In the genomic region with DNA sequence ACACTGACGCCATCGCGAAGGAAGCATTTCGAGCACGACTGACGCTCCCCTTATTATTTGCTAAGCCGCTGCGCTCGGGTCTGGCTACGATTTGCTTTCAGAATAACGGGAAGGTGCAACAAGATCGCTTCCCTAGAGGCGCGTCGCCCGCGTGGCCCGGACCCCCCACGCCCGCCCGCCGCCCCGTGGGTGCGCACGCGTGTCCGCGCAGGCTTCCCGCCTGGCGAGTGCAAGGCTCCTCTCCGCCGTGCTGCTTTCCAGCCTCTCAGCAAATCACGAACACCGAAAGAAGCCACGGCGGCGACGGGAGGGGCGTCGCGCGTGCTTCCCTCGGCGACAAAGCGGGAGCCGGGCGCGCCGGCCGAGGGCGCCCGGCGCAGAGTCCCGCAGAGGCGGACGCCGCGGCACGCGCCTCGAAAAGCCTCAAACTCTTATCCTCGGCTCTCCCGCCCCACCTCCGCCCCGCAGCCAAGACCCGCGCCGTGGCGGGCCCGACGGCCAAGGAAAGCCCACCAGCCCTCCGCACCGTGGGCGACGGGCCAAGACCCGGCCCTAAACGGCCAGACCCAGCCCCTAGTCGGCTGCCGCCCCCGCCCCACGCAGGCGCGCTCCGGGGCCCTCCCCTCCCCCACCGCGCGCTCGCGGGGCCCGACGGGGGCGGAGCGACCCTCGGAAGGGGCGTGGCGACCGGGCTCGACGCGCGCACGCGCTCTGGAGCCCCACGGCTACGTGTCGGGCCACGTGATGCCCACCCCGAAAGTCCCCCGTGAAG, we compare ENCODE assay signal across 1 cellular context.
TF ChIP-seq lines count a peak whose summit lies in the region.

No MANE protein-coding gene starts in this region.

TF ChIP-seq in K562, 482 proteins besides CTCF, POLR2A, EP300 and RAD21 (continued from another document and continues in another):
- TF ChIP-seq, protein P1, sequence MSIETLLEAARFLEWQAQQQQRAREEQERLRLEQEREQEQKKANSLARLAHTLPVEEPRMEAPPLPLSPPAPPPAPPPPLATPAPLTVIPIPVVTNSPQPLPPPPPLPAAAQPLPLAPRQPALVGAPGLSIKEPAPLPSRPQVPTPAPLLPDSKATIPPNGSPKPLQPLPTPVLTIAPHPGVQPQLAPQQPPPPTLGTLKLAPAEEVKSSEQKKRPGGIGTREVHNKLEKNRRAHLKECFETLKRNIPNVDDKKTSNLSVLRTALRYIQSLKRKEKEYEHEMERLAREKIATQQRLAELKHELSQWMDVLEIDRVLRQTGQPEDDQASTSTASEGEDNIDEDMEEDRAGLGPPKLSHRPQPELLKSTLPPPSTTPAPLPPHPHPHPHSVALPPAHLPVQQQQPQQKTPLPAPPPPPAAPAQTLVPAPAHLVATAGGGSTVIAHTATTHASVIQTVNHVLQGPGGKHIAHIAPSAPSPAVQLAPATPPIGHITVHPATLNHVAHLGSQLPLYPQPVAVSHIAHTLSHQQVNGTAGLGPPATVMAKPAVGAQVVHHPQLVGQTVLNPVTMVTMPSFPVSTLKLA (conservative IDR thresholded peaks at IDR 0.05), result peak; percentile 81 to 83
- TF ChIP-seq NBN (IDR thresholded peaks at IDR 0.05; ENCODE audit: low read depth) (no peak), E2F3 (CRISPR knock-in tag; IDR thresholded peaks at IDR 0.05) (peak; percentile 86), MTA1 (IDR thresholded peaks at IDR 0.05; ENCODE audit: borderline replicate concordance) (peak; percentile 83), FOSL1 (tag; conservative IDR thresholded peaks at IDR 0.05) (peak; percentile 56; the same call in 1 of the 2 replicates), REST (CRISPR knock-in tag; IDR thresholded peaks at IDR 0.05; ENCODE audit: low read depth) (peak; percentile 87), KLF13 (tag; IDR thresholded peaks at IDR 0.05; ENCODE audit: borderline replicate concordance, low read depth) (0 out of 2 replicates have a peak, but pooled peaks have one; percentile 31), AFF4 (CRISPR knock-in tag; IDR thresholded peaks at IDR 0.05) (0 out of 2 replicates have a peak, but pooled peaks have one; percentile 24), TOE1 (IDR thresholded peaks at IDR 0.05; ENCODE audit: borderline replicate concordance) (no peak), TOE1 (CRISPR knock-in tag; IDR thresholded peaks at IDR 0.05; ENCODE audit: borderline replicate concordance, low read depth) (0 out of 2 replicates have a peak, but pooled peaks have one; percentile 46), ARID1B (IDR thresholded peaks at IDR 0.05) (no peak), POLR2B (IDR thresholded peaks at IDR 0.05; ENCODE audit: low read depth, partially characterized antibody) (peak; percentile 55), ZNF217 (CRISPR knock-in tag; IDR thresholded peaks at IDR 0.05) (peak; percentile 80; the same call in 1 of the 2 replicates), KDM5B (IDR thresholded peaks at IDR 0.05; ENCODE audit: insufficient replicate concordance, low read depth, low read length) (peak; percentile 67), SAFB (IDR thresholded peaks at IDR 0.05; ENCODE audit: borderline replicate concordance, low read depth, low read length) (peak; percentile 100), FOXA1 (IDR thresholded peaks at IDR 0.05; ENCODE audit: borderline replicate concordance) (no peak), SIN3B (IDR thresholded peaks at IDR 0.05; ENCODE audit: low read depth) (peak; percentile 20; the same call in 1 of the 2 replicates), CHD2 (IDR thresholded peaks at IDR 0.05; ENCODE audit: low read depth, low read length) (peak; percentile 57), PTRF (tag; IDR thresholded peaks at IDR 0.05) (no peak), TRIM28 (IDR thresholded peaks at IDR 0.05) (no peak), GATAD2A (IDR thresholded peaks at IDR 0.05) (peak; percentile 98), KDM4B (IDR thresholded peaks at IDR 0.05; ENCODE audit: borderline replicate concordance in 2 of 2, low read depth in 1 of 2) (0 out of 4 replicates have a peak, but pooled peaks of 1 of the 2 experiments have one; percentile 21), RBBP5 (IDR thresholded peaks at IDR 0.05; ENCODE audit: borderline replicate concordance, insufficient read depth, low read length, poor library complexity, severe bottlenecking) (peak; percentile 74), ATF7 (IDR thresholded peaks at IDR 0.05) (peak; percentile 74), HDAC1 (IDR thresholded peaks at IDR 0.05) (peak in 1 of 2 experiments; percentile 74; a peak in 1 of 4 replicates), ZNF232 (CRISPR knock-in tag; IDR thresholded peaks at IDR 0.05) (peak; percentile 79; the same call in 1 of the 2 replicates), NR2C1 (IDR thresholded peaks at IDR 0.05) (no peak), NR2C1 (tag; IDR thresholded peaks at IDR 0.05) (no peak), ZBTB2 (IDR thresholded peaks at IDR 0.05) (peak; percentile 33; the same call in 1 of the 2 replicates), ZNF24 (IDR thresholded peaks at IDR 0.05) (peak; percentile 65; the same call in 1 of the 2 replicates), GABPA (tag; conservative IDR thresholded peaks at IDR 0.05; ENCODE audit: low read depth) (peak; percentile 33; the same call in 1 of the 2 replicates), PRDM10 (IDR thresholded peaks at IDR 0.05; ENCODE audit: partially characterized antibody) (no peak), NFIC (IDR thresholded peaks at IDR 0.05) (peak; percentile 87), SMAD1 (IDR thresholded peaks at IDR 0.05; ENCODE audit: low read depth, low read length, partially characterized antibody) (peak; percentile 52)
- TF ChIP-seq, protein P2, sequence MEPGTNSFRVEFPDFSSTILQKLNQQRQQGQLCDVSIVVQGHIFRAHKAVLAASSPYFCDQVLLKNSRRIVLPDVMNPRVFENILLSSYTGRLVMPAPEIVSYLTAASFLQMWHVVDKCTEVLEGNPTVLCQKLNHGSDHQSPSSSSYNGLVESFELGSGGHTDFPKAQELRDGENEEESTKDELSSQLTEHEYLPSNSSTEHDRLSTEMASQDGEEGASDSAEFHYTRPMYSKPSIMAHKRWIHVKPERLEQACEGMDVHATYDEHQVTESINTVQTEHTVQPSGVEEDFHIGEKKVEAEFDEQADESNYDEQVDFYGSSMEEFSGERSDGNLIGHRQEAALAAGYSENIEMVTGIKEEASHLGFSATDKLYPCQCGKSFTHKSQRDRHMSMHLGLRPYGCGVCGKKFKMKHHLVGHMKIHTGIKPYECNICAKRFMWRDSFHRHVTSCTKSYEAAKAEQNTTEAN (CRISPR knock-in tag; IDR thresholded peaks at IDR 0.05), result peak; percentile 88; the same call in 1 of the 2 replicates
- TF ChIP-seq, protein P3, sequence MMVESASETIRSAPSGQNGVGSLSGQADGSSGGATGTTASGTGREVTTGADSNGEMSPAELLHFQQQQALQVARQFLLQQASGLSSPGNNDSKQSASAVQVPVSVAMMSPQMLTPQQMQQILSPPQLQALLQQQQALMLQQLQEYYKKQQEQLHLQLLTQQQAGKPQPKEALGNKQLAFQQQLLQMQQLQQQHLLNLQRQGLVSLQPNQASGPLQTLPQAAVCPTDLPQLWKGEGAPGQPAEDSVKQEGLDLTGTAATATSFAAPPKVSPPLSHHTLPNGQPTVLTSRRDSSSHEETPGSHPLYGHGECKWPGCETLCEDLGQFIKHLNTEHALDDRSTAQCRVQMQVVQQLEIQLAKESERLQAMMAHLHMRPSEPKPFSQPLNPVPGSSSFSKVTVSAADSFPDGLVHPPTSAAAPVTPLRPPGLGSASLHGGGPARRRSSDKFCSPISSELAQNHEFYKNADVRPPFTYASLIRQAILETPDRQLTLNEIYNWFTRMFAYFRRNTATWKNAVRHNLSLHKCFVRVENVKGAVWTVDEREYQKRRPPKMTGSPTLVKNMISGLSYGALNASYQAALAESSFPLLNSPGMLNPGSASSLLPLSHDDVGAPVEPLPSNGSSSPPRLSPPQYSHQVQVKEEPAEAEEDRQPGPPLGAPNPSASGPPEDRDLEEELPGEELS (CRISPR knock-in tag; IDR thresholded peaks at IDR 0.05; ENCODE audit: borderline replicate concordance), result peak; percentile 88; the same call in 1 of the 2 replicates
